32 cellular contexts compared by ENCODE assay signal in the genomic region with DNA sequence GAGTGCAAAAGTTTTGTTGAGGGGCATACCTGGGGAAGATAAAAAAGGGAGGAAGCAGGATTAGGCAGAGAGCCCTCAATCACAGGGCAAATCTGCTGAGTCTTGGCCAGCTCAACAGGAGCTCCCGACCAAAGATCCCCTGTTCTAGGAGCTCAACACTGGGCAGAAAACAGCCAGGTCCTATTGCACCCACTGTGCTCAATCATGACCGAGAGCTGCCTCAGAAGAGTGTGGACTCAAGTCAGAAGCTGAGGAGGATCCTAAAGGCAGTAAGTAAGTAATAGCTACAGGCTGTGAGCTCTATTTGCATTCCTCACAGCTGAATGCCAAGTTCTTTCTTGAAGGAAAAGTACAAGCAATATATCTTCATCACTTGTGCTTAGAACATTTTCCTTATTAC.
"Had no signal": no experiment of that assay in that cellular context is flagged by ENCODE, and none has a peak within 500 bp of the region (broad histone marks: within the 10 kb centered on the region; RNA-seq: fewer than 3 reads in every experiment).

No MANE protein-coding gene starts in this region.

- H3K27ac Mint-ChIP-seq: activated CD4-positive, alpha-beta memory T cell treated with anti-CD3 and anti-CD28 coated beads for 36 hours; activated CD4-positive, alpha-beta T cell treated with anti-CD3 and anti-CD28 coated beads, Interleukin-2, amount 10 ng/mL, durations not matched to agents 24 days and 14 days; activated naive CD4-positive, alpha-beta T cell treated with anti-CD3 and anti-CD28 coated beads for 36 hours; activated naive CD8-positive, alpha-beta T cell treated with anti-CD3 and anti-CD28 coated beads, Interleukin-2, amount 10 ng/mL, durations not matched to agents 7 days and 5 days; activated T-helper 1 cell treated with anti-CD3 and anti-CD28 coated beads, Interleukin-12 subunit alpha, Interleukin-12 subunit beta, Interleukin-2, Interleukin-4 antibody, amounts not matched to agents 30 ng/mL and 10 ng/mL and 1 ng/mL, durations not matched to agents 14 hours and 24 hours and 36 hours; effector memory CD8-positive, alpha-beta T cell; naive thymus-derived CD4-positive, alpha-beta T cell; T-helper 2 cell treated with Interferon-gamma antibody and Interleukin-4, amounts not matched to agents 5 μg/mL and 100 μg/mL, for 36 hours had no signal

- FAIRE-seq: islet of Langerhans, TTC549 had no signal

- H3K4me1 ChIP-seq: heart right ventricle, left ventricle myocardium inferior, spleen, suprapubic skin, tibial artery, upper lobe of right lung had no signal

- H3K36me3 Mint-ChIP-seq: activated CD4-positive, alpha-beta memory T cell treated with anti-CD3 and anti-CD28 coated beads for 36 hours; activated naive CD8-positive, alpha-beta T cell treated with anti-CD3 and anti-CD28 coated beads, Interleukin-2, amount 10 ng/mL, durations not matched to agents 7 days and 5 days had no signal

- H3K27me3 Mint-ChIP-seq: activated CD4-positive, alpha-beta memory T cell treated with anti-CD3 and anti-CD28 coated beads for 36 hours; effector memory CD8-positive, alpha-beta T cell had no signal

- H3K4me3 ChIP-seq: heart right ventricle, left ventricle myocardium inferior, spleen, suprapubic skin, tibial artery, upper lobe of right lung had no signal

- H3K27ac ChIP-seq: heart right ventricle, left ventricle myocardium inferior, spleen, suprapubic skin, tibial artery, upper lobe of right lung, WERI-Rb-1 had no signal

- H3K9me3 ChIP-seq: heart right ventricle, left ventricle myocardium inferior, spleen, suprapubic skin, tibial artery, upper lobe of right lung had no signal

- H3K9me3 Mint-ChIP-seq: activated CD4-positive, alpha-beta T cell treated with anti-CD3 and anti-CD28 coated beads, Interleukin-2, amount 10 ng/mL, durations not matched to agents 24 days and 14 days; activated naive CD8-positive, alpha-beta T cell treated with anti-CD3 and anti-CD28 coated beads, Interleukin-2, amount 10 ng/mL, durations not matched to agents 7 days and 5 days; activated T-helper 1 cell treated with anti-CD3 and anti-CD28 coated beads, Interleukin-12 subunit alpha, Interleukin-12 subunit beta, Interleukin-2, Interleukin-4 antibody, amounts not matched to agents 30 ng/mL and 10 ng/mL and 1 ng/mL, durations not matched to agents 14 hours and 24 hours and 36 hours; neural crest cell; T-helper 2 cell treated with Interferon-gamma antibody and Interleukin-4, amounts not matched to agents 5 μg/mL and 100 μg/mL, for 36 hours had no signal

- H3K27me3 ChIP-seq: heart right ventricle, spleen, suprapubic skin, tibial artery, upper lobe of right lung had no signal

- H3K36me3 ChIP-seq: heart right ventricle, left ventricle myocardium inferior, spleen, suprapubic skin, tibial artery, upper lobe of right lung, WERI-Rb-1 had no signal

- ATAC-seq: effector memory CD8-positive, alpha-beta T cell; esophagus mucosa; heart right ventricle; naive thymus-derived CD4-positive, alpha-beta T cell; right cardiac atrium; upper lobe of right lung had no signal

- H3K4me3 Mint-ChIP-seq: activated CD4-positive, alpha-beta memory T cell treated with anti-CD3 and anti-CD28 coated beads for 36 hours; activated CD4-positive, alpha-beta T cell treated with anti-CD3 and anti-CD28 coated beads, Interleukin-2, amount 10 ng/mL, durations not matched to agents 24 days and 14 days; activated naive CD4-positive, alpha-beta T cell treated with anti-CD3 and anti-CD28 coated beads for 36 hours; activated naive CD8-positive, alpha-beta T cell treated with anti-CD3 and anti-CD28 coated beads, Interleukin-2, amount 10 ng/mL, durations not matched to agents 7 days and 5 days; activated T-helper 1 cell treated with anti-CD3 and anti-CD28 coated beads, Interleukin-12 subunit alpha, Interleukin-12 subunit beta, Interleukin-2, Interleukin-4 antibody, amounts not matched to agents 30 ng/mL and 10 ng/mL and 1 ng/mL, durations not matched to agents 14 hours and 24 hours and 36 hours; effector memory CD8-positive, alpha-beta T cell; naive thymus-derived CD4-positive, alpha-beta T cell; neural crest cell; T-helper 2 cell treated with Interferon-gamma antibody and Interleukin-4, amounts not matched to agents 5 μg/mL and 100 μg/mL, for 36 hours had no signal

- H3K4me1 Mint-ChIP-seq: activated CD4-positive, alpha-beta T cell treated with anti-CD3 and anti-CD28 coated beads, Interleukin-2, amount 10 ng/mL, durations not matched to agents 24 days and 14 days; activated naive CD8-positive, alpha-beta T cell treated with anti-CD3 and anti-CD28 coated beads, Interleukin-2, amount 10 ng/mL, durations not matched to agents 7 days and 5 days; naive thymus-derived CD4-positive, alpha-beta T cell had no signal

- DNase-seq: activated CD4-positive, alpha-beta memory T cell treated with anti-CD3 and anti-CD28 coated beads for 36 hours; activated CD4-positive, alpha-beta T cell treated with anti-CD3 and anti-CD28 coated beads, Interleukin-2, amount 10 ng/mL, durations not matched to agents 24 days and 14 days; activated CD4-positive, CD25-positive, alpha-beta regulatory T cell treated with anti-CD3 and anti-CD28 coated beads, Interleukin-2, amount 50 U/mL, for 72 hours; activated CD8-positive, alpha-beta memory T cell treated with anti-CD3 and anti-CD28 coated beads, Interleukin-2, amount 50 U/mL, for 4 hours; activated effector memory CD4-positive, alpha-beta T cell treated with anti-CD3 and anti-CD28 coated beads, Interleukin-2, amount 50 U/mL, for 16 hours; activated naive CD4-positive, alpha-beta T cell treated with anti-CD3 and anti-CD28 coated beads for 36 hours; activated naive CD8-positive, alpha-beta T cell treated with anti-CD3 and anti-CD28 coated beads, Interleukin-2, amount 10 ng/mL, durations not matched to agents 7 days and 5 days; activated T-cell treated with anti-CD3 and anti-CD28 coated beads, Interleukin-2, amount 50 U/mL, for 1 hour; amniotic stem cell; caudate nucleus; cortex of kidney; effector memory CD8-positive, alpha-beta T cell; foreskin melanocyte; heart right ventricle; left ventricle myocardium inferior; midbrain; naive thymus-derived CD4-positive, alpha-beta T cell; occipital lobe; right cardiac atrium; spleen; stimulated activated naive CD4-positive, alpha-beta T cell; T-helper 1 cell; tibial artery; upper lobe of right lung; WERI-Rb-1 had no signal
